ENCODE assay signal across 8 cellular contexts in genomic region chr4:56655627-56656345, GRCh38. TPM values are rescaled to one million over a fixed set of nuclear protein-coding genes. Genes with fewer than 3 reads are reported as not detected.
DNase-seq lines count a peak whose midpoint lies in the region; ATAC-seq and TF ChIP-seq lines count a peak whose summit lies in the region.

No MANE protein-coding gene starts in this region.

- peak overlapping the region; percentile 28 for H3K9ac ChIP-seq in rectal smooth muscle tissue (ENCODE audit: low read length)

- intact Hi-C loops in left ventricle myocardium inferior (cut with micrococcal nuclease), result no loop called here

- ATAC-seq in HG02759 (IDR thresholded peaks at IDR 0.05; ENCODE audit: unreplicated experiment), result peak; percentile 46

- no peak for TF ChIP-seq CTCF in left ventricle myocardium inferior (IDR thresholded peaks at IDR 0.05; ENCODE audit: borderline replicate concordance)

- peak; percentile 8 for DNase-seq in AG08395 (ENCODE audit: low spot score)
- DNase-seq in activated naive CD4-positive, alpha-beta T cell treated with anti-CD3 and anti-CD28 coated beads, Interleukin-2, amount 50 U/mL, for 16 hours, result peak; percentile 32
- peak; percentile 18 for DNase-seq in left ventricle myocardium inferior
- DNase-seq in NCI-H774 (lab: John Stamatoyannopoulos, UW), result no peak
- DNase-seq in HuH-7.5 (ENCODE audit: low spot score), result no peak
- DNase-seq in hippocampal formation (lab: John Stamatoyannopoulos, UW), result no peak

- H3K36me3 ChIP-seq in left ventricle myocardium inferior (no peaks in the 10 kb centered on the region), rectal smooth muscle tissue (ENCODE audit: control insufficient read depth, insufficient read depth, low read length) (no peaks in the 10 kb centered on the region)

- H3K4me3 ChIP-seq in left ventricle myocardium inferior (peak overlapping the region; percentile 74), rectal smooth muscle tissue (ENCODE audit: low read length) (peak overlapping the region; percentile 85)

- no peaks in the 10 kb centered on the region for H3K9me3 ChIP-seq in left ventricle myocardium inferior (replicated peaks)

- peaks cover 42% of the 10 kb centered on the region for H3K4me1 ChIP-seq in left ventricle myocardium inferior
- H3K4me1 ChIP-seq in rectal smooth muscle tissue (ENCODE audit: control insufficient read depth, insufficient read depth, low read length), result peaks cover 18% of the 10 kb centered on the region

- peaks cover 45% of the 10 kb centered on the region for H3K27me3 ChIP-seq in left ventricle myocardium inferior (ENCODE audit: low read depth)
- H3K27me3 ChIP-seq in rectal smooth muscle tissue (ENCODE audit: control insufficient read depth, insufficient read depth, low read length), result peaks cover 4% of the 10 kb centered on the region

- H3K27ac ChIP-seq in left ventricle myocardium inferior (replicated peaks) (peak overlapping the region; percentile 14), rectal smooth muscle tissue (ENCODE audit: low read depth, low read length) (peak overlapping the region; percentile 95)

RNA-seq across cellular contexts. Expression of gene HOPX, which starts 25.3 kb away (rescaled TPM):
- 21.3 TPM for total RNA-seq in left ventricle myocardium inferior

Comparison
In these comparisons a context has a peak if more than half of its experiments do, and no peak if none do; other contexts are left out.
1. DNase-seq: peak in AG08395 (single experiment), activated naive CD4-positive, alpha-beta T cell treated with anti-CD3 and anti-CD28 coated beads, Interleukin-2, amount 50 U/mL, for 16 hours (single experiment) and left ventricle myocardium inferior (single experiment); none in NCI-H774 (single experiment), HuH-7.5 (single experiment) and hippocampal formation (0 of 2).